Comparison of ENCODE assay signal across 8 cellular contexts in genomic region chr1:36306902-36307456, GRCh38.
DNase-seq lines count a peak whose midpoint lies in the region; ATAC-seq, FAIRE-seq and TF ChIP-seq lines count a peak whose summit lies in the region.

No MANE protein-coding gene starts in this region.

- H3K4me3 ChIP-seq in GM12875 (ENCODE audit: low read depth, low read length), result peak overlapping the region; percentile 72

- ATAC-seq in HG02759 (IDR thresholded peaks at IDR 0.05; ENCODE audit: unreplicated experiment), result peak; percentile 97

- no peaks in the 10 kb centered on the region for H3K9me3 Mint-ChIP-seq in T-helper 1 cell treated with Interleukin-12 subunit alpha and Interleukin-12 subunit beta and Interleukin-4 antibody, amounts not matched to agents 30 μg/mL and 1 μg/mL, for 36 hours

- TF ChIP-seq CTCF in GM12875 (IDR thresholded peaks at IDR 0.05; ENCODE audit: borderline replicate concordance, insufficient read depth, low read depth, low read length), result no peak

- peaks cover 23% of the 10 kb centered on the region for H3K4me1 Mint-ChIP-seq in T-helper 1 cell treated with Interleukin-12 subunit alpha and Interleukin-12 subunit beta and Interleukin-4 antibody, amounts not matched to agents 30 μg/mL and 1 μg/mL, for 36 hours (ENCODE audit: low read depth)

- no peaks in the 10 kb centered on the region for H3K27me3 Mint-ChIP-seq in T-helper 1 cell treated with Interleukin-12 subunit alpha and Interleukin-12 subunit beta and Interleukin-4 antibody, amounts not matched to agents 30 μg/mL and 1 μg/mL, for 36 hours (ENCODE audit: low read depth)

- no peak for TF ChIP-seq POLR2A in H54 (IDR thresholded peaks at IDR 0.05; ENCODE audit: low read depth, low read length)

- peaks cover 18% of the 10 kb centered on the region for H3K36me3 Mint-ChIP-seq in T-helper 1 cell treated with Interleukin-12 subunit alpha and Interleukin-12 subunit beta and Interleukin-4 antibody, amounts not matched to agents 30 μg/mL and 1 μg/mL, for 36 hours (ENCODE audit: low read depth)

- DNase-seq in NCI-H1436 (lab: John Stamatoyannopoulos, UW), result peak; percentile 93
- peak; percentile 27 to 94 (median 79) for DNase-seq in anterior cingulate cortex (lab: John Stamatoyannopoulos, UW)
- DNase-seq in hepatic stellate cell (ENCODE audit: low spot score), result peak; percentile 96
- DNase-seq in retina, result peak; percentile 97
- no peak for DNase-seq in H54 (ENCODE audit: insufficient read length, low spot score)

- no peak for FAIRE-seq in H54 (lab: Jason Lieb, UNC)

- peak overlapping the region; percentile 97 for H3K4me3 Mint-ChIP-seq in T-helper 1 cell treated with Interleukin-12 subunit alpha and Interleukin-12 subunit beta and Interleukin-4 antibody, amounts not matched to agents 30 μg/mL and 1 μg/mL, for 36 hours

- H3K27ac Mint-ChIP-seq in T-helper 1 cell treated with Interleukin-12 subunit alpha and Interleukin-12 subunit beta and Interleukin-4 antibody, amounts not matched to agents 30 μg/mL and 1 μg/mL, for 36 hours, result peak overlapping the region; percentile 89
